In genomic region chrX:118346258-118347094, GRCh38 we compare ENCODE assay signal across 8 cellular contexts. TPM values are rescaled to one million over a fixed set of nuclear protein-coding genes. Genes with fewer than 3 reads are reported as not detected.
DNase-seq lines count a peak whose midpoint lies in the region; ATAC-seq, FAIRE-seq and TF ChIP-seq lines count a peak whose summit lies in the region.

No MANE protein-coding gene starts in this region.

- H3K4me3 ChIP-seq in AG10803 (ENCODE audit: low read length) = peak overlapping the region; percentile 82
- H3K4me3 ChIP-seq in SJCRH30 = peak overlapping the region; percentile 84
- H3K4me3 ChIP-seq in retinal pigment epithelial cell (ENCODE audit: low read length) = peak overlapping the region; percentile 84

- ATAC-seq in HG03442 (IDR thresholded peaks at IDR 0.05; ENCODE audit: unreplicated experiment) = peak; percentile 10
- peak; percentile 45 to 49 for ATAC-seq in activated naive CD4-positive, alpha-beta T cell treated with anti-CD3 and anti-CD28 coated beads, Interleukin-2, amount 50 U/mL, for 72 hours
- ATAC-seq in left cardiac atrium = peak; percentile 42 to 46

- H3K27ac Mint-ChIP-seq in activated naive CD4-positive, alpha-beta T cell treated with anti-CD3 and anti-CD28 coated beads, Interleukin-2, amount 50 U/mL, for 72 hours = peak overlapping the region; percentile 99

- H3K27me3 ChIP-seq in SJCRH30 = no peaks in the 10 kb centered on the region

- H3K4me1 ChIP-seq in SJCRH30 = peaks cover 10% of the 10 kb centered on the region; the same call in 1 of the 2 replicates

- no peaks in the 10 kb centered on the region for H3K36me3 Mint-ChIP-seq in activated naive CD4-positive, alpha-beta T cell treated with anti-CD3 and anti-CD28 coated beads, Interleukin-2, amount 50 U/mL, for 72 hours

- H3K36me3 ChIP-seq in SJCRH30 = no peaks in the 10 kb centered on the region

- DNase-seq in AG10803 (ENCODE audit: low read depth) (no peak), GM19239 (ENCODE audit: insufficient read length, low spot score) (no peak), SJCRH30 (peak; percentile 63 to 76), left cardiac atrium (peak; percentile 55), retinal pigment epithelial cell (ENCODE audit: low read depth) (no peak), OCI-M2 (lab: John Stamatoyannopoulos, UW; ENCODE audit: unreplicated experiment) (no peak)
- peak; percentile 52 to 56 for DNase-seq in activated naive CD4-positive, alpha-beta T cell treated with anti-CD3 and anti-CD28 coated beads, Interleukin-2, amount 50 U/mL, for 72 hours (ENCODE audit: low spot score in 2 of 2)

- H3K9me3 Mint-ChIP-seq in activated naive CD4-positive, alpha-beta T cell treated with anti-CD3 and anti-CD28 coated beads, Interleukin-2, amount 50 U/mL, for 72 hours = no peaks in the 10 kb centered on the region

- peak; percentile 2; the same call in 1 of the 2 replicates for TF ChIP-seq CTCF in AG10803 (conservative IDR thresholded peaks at IDR 0.05; ENCODE audit: low read length)
- TF ChIP-seq CTCF in retinal pigment epithelial cell (conservative IDR thresholded peaks at IDR 0.05; ENCODE audit: low read depth, low read length) = no peak

- H3K27ac ChIP-seq in SJCRH30 = peak overlapping the region; percentile 89

- H3K9me3 ChIP-seq in SJCRH30 (replicated peaks) = no peaks in the 10 kb centered on the region

- peak; percentile 80 for FAIRE-seq in GM19239 (lab: Jason Lieb, UNC)

- intact Hi-C loops in left cardiac atrium (cut with DNase I) = no loop called here

RNA-seq across cellular contexts. Expression of gene WDR44, which starts 0.6 kb away (rescaled TPM):
- total RNA-seq in SJCRH30 (2014; rRNA removed; shearing (Covaris generic)) = 13.3 and 17.8 TPM in 2 replicates
- 1 to 10 TPM; 8.0 TPM for total RNA-seq in activated naive CD4-positive, alpha-beta T cell treated with anti-CD3 and anti-CD28 coated beads, Interleukin-2, amount 50 U/mL, for 72 hours
- 10 to 100 TPM; 10.3 to 10.4 TPM for total RNA-seq in left cardiac atrium

Comparison
In these comparisons a context has a peak if more than half of its experiments do, and no peak if none do; other contexts are left out.
1. DNase-seq: peak in SJCRH30 (2 of 2), activated naive CD4-positive, alpha-beta T cell treated with anti-CD3 and anti-CD28 coated beads, Interleukin-2, amount 50 U/mL, for 72 hours (2 of 2) and left cardiac atrium (single experiment); none in AG10803 (single experiment), GM19239 (single experiment), retinal pigment epithelial cell (single experiment) and OCI-M2 (single experiment).
2. Peak in every context shown above with its lines, with median percentiles within 50 percentile points of each other: H3K4me3 ChIP-seq and ATAC-seq.